1 cellular context compared by ENCODE assay signal in the genomic region with DNA sequence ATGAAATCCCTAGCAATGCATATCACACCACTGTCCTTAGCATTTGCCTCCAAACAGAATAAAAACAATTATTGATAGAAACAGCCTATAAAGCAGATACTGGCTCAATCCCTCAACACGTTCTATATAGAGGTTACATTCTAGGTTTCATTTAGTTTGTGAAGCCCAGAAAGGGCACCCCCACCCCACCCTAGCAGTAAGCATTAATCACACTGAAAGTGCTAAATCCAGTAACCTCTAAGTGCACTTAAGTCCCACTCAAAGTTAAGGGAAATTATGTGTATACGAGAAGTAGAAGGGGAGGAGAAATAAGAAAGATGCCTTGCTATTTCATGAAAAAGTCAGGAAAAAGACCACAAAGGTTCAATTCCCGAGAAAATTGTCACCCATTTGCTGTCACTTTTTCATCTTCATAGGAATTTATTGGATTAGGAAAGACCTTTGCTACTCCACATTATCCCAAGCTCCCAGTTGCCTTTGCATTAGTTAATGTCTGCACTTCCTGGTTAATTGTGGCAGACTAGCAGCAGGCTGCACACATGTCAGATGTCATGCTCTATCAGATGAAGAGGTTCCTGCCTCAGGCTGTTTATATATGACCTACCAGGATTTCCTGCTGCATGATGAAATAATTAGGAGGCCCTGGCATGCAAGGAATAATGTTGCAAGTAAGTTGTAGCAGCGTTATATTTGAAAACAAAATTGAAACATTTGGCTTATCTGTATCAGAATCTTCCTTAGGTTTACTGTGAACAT.
TF ChIP-seq lines count a peak whose summit lies in the region.

No MANE protein-coding gene starts in this region.

TF ChIP-seq in GM23338, 12 proteins besides CTCF, POLR2A, EP300 and RAD21 (continued from another document):
- TF ChIP-seq, protein P1, sequence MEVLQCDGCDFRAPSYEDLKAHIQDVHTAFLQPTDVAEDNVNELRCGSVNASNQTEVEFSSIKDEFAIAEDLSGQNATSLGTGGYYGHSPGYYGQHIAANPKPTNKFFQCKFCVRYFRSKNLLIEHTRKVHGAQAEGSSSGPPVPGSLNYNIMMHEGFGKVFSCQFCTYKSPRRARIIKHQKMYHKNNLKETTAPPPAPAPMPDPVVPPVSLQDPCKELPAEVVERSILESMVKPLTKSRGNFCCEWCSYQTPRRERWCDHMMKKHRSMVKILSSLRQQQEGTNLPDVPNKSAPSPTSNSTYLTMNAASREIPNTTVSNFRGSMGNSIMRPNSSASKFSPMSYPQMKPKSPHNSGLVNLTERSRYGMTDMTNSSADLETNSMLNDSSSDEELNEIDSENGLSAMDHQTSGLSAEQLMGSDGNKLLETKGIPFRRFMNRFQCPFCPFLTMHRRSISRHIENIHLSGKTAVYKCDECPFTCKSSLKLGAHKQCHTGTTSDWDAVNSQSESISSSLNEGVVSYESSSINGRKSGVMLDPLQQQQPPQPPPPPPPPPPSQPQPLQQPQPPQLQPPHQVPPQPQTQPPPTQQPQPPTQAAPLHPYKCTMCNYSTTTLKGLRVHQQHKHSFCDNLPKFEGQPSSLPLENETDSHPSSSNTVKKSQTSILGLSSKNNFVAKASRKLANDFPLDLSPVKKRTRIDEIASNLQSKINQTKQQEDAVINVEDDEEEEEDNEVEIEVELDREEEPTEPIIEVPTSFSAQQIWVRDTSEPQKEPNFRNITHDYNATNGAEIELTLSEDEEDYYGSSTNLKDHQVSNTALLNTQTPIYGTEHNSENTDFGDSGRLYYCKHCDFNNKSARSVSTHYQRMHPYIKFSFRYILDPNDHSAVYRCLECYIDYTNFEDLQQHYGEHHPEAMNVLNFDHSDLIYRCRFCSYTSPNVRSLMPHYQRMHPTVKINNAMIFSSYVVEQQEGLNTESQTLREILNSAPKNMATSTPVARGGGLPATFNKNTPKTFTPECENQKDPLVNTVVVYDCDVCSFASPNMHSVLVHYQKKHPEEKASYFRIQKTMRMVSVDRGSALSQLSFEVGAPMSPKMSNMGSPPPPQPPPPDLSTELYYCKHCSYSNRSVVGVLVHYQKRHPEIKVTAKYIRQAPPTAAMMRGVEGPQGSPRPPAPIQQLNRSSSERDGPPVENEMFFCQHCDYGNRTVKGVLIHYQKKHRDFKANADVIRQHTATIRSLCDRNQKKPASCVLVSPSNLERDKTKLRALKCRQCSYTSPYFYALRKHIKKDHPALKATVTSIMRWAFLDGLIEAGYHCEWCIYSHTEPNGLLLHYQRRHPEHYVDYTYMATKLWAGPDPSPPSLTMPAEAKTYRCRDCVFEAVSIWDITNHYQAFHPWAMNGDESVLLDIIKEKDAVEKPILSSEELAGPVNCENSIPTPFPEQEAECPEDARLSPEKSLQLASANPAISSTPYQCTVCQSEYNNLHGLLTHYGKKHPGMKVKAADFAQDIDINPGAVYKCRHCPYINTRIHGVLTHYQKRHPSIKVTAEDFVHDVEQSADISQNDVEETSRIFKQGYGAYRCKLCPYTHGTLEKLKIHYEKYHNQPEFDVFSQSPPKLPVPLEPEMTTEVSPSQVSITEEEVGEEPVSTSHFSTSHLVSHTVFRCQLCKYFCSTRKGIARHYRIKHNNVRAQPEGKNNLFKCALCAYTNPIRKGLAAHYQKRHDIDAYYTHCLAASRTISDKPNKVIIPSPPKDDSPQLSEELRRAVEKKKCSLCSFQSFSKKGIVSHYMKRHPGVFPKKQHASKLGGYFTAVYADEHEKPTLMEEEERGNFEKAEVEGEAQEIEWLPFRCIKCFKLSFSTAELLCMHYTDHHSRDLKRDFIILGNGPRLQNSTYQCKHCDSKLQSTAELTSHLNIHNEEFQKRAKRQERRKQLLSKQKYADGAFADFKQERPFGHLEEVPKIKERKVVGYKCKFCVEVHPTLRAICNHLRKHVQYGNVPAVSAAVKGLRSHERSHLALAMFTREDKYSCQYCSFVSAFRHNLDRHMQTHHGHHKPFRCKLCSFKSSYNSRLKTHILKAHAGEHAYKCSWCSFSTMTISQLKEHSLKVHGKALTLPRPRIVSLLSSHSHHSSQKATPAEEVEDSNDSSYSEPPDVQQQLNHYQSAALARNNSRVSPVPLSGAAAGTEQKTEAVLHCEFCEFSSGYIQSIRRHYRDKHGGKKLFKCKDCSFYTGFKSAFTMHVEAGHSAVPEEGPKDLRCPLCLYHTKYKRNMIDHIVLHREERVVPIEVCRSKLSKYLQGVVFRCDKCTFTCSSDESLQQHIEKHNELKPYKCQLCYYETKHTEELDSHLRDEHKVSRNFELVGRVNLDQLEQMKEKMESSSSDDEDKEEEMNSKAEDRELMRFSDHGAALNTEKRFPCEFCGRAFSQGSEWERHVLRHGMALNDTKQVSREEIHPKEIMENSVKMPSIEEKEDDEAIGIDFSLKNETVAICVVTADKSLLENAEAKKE (CRISPR knock-in tag; IDR thresholded peaks at IDR 0.05), result no peak
- TF ChIP-seq ZNF114 (CRISPR knock-in tag; IDR thresholded peaks at IDR 0.05) (no peak), EZH2 (IDR thresholded peaks at IDR 0.05; ENCODE audit: low read depth, unreplicated experiment) (no peak), STAT1 (IDR thresholded peaks at IDR 0.05; ENCODE audit: unreplicated experiment) (no peak), JUNB (IDR thresholded peaks at IDR 0.05; ENCODE audit: unreplicated experiment) (no peak), POLR2AphosphoS5 (IDR thresholded peaks at IDR 0.05; ENCODE audit: low read depth) (no peak)
